Comparison of ENCODE assay signal across 11 cellular contexts in the genomic region with DNA sequence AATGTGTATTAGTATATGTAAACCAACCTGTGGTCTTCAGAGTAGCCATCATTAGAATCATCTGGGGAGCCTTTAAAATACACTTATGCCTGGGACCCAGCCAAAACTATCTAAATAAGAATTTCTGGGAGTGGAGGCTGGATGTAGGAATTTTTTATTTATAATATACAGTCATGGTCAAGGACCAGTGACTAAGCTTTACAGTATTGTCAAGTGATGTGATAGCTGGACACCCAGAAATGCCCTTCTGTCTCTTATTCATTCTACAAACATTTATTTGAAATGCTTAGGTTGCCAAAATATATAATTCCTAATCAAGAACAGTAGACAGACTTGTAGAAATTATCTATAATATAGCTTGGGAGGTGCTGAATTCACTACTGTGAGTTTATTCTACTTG.
DNase-seq lines count a peak whose midpoint lies in the region; ATAC-seq and TF ChIP-seq lines count a peak whose summit lies in the region.
"Had no signal": no experiment of that assay in that cellular context is flagged by ENCODE, and none has a peak within 500 bp of the region (broad histone marks: within the 10 kb centered on the region; RNA-seq: fewer than 3 reads in every experiment).

No MANE protein-coding gene starts in this region.

- H3K27me3 ChIP-seq in sigmoid colon (no peaks in the 10 kb centered on the region), lower lobe of right lung (ENCODE audit: low read depth) (no peaks in the 10 kb centered on the region)

- intact Hi-C loops in sigmoid colon (cut with DNase I) (no loop called here), lower lobe of right lung (cut with DNase I) (no loop called here)

- H3K36me3 ChIP-seq in sigmoid colon, result peaks cover 0 to 4% (median 0%) of the 10 kb centered on the region in 4 donors
- peaks cover 3% of the 10 kb centered on the region for H3K36me3 ChIP-seq in lower lobe of right lung

- TF ChIP-seq EP300 in sigmoid colon (IDR thresholded peaks at IDR 0.05), result no peak

- H3K27ac ChIP-seq in sigmoid colon (peak overlapping the region; percentile 47 to 80 (median 70)), lower lobe of right lung (no peak overlapping the region)

- H3K4me1 ChIP-seq in sigmoid colon (peaks cover 0 to 96% (median 81%) of the 10 kb centered on the region in 4 donors), lower lobe of right lung (peaks cover 86% of the 10 kb centered on the region)

- no peak overlapping the region for H3K4me3 ChIP-seq in sigmoid colon
- no peak overlapping the region for H3K4me3 ChIP-seq in lower lobe of right lung

- DNase-seq in EH (ENCODE audit: low read depth) (peak; percentile 93), LHCN-M2 (ENCODE audit: low read depth) (peak; percentile 32), dedifferentiated amniotic fluid mesenchymal stem cell (ENCODE audit: extremely low spot score) (peak; percentile 49), sigmoid colon (no peak), COR-L47 (lab: John Stamatoyannopoulos, UW) (no peak), lower lobe of right lung (no peak), T-helper 9 cell (no peak)
- DNase-seq: activated T-cell treated with anti-CD3 and anti-CD28 coated beads, Interleukin-2, amount 50 U/mL, for 48 hours; GF-D8; NCI-H1417 had no signal

- H3K9me3 ChIP-seq in sigmoid colon (no peaks in the 10 kb centered on the region), lower lobe of right lung (no peaks in the 10 kb centered on the region)

- TF ChIP-seq POLR2A in sigmoid colon (IDR thresholded peaks at IDR 0.05), result no peak

- no peak for ATAC-seq in lower lobe of right lung
- ATAC-seq: stimulated activated effector memory CD8-positive, alpha-beta T cell treated with anti-CD3 and anti-CD28 coated beads, Interleukin-12 subunit alpha, Interleukin-12 subunit beta, amount 100 ng/mL, for 72 hours had no signal

- TF ChIP-seq CTCF in sigmoid colon (IDR thresholded peaks at IDR 0.05), result no peak
- TF ChIP-seq CTCF in lower lobe of right lung (IDR thresholded peaks at IDR 0.05), result no peak

Comparison
In these comparisons a context has a peak if more than half of its experiments do, and no peak if none do; other contexts are left out.
1. DNase-seq: peak in EH (single experiment), LHCN-M2 (single experiment) and dedifferentiated amniotic fluid mesenchymal stem cell (single experiment); none in sigmoid colon (single experiment), COR-L47 (single experiment), lower lobe of right lung (single experiment) and T-helper 9 cell (single experiment).